19 cellular contexts compared by ENCODE assay signal in the genomic region with DNA sequence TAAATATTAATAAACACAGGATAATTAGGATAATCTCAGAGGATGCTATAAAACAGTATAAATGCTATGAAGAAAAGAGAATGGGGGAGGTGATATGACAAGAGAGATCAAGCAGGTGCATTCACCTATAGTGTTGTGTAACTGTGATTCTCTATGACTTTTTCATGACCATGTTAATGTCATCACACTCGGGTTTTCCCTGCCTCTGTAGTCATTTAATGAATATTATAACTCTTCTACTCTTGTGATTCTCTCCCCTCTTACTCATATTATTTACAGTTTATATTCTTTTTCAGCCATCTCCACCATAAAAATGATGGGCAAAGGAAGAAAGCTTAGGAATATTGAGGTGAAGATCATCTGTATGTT.
"Had no signal": no experiment of that assay in that cellular context is flagged by ENCODE, and none has a peak within 500 bp of the region (broad histone marks: within the 10 kb centered on the region; RNA-seq: fewer than 3 reads in every experiment).

No MANE protein-coding gene starts in this region.

- H3K27me3 Mint-ChIP-seq: activated B cell treated with CpG ODN at 0.5 μM for 24 hours; activated naive CD8-positive, alpha-beta T cell treated with anti-CD3 and anti-CD28 coated beads for 36 hours; effector memory CD8-positive, alpha-beta T cell; naive thymus-derived CD4-positive, alpha-beta T cell had no signal

- H3K79me2 ChIP-seq: hepatocyte had no signal

- H3K27ac ChIP-seq: hepatocyte had no signal

- H3K9me3 Mint-ChIP-seq: activated B cell treated with CpG ODN at 0.5 μM for 24 hours; activated naive CD8-positive, alpha-beta T cell treated with anti-CD3 and anti-CD28 coated beads for 36 hours; activated T-cell treated with anti-CD3 and anti-CD28 coated beads, Interleukin-2, amount 50 U/mL, for 4 hours; effector memory CD8-positive, alpha-beta T cell had no signal

- H3K9me3 ChIP-seq: mucosa of descending colon, upper lobe of left lung had no signal

- H3K4me3 Mint-ChIP-seq: activated B cell treated with CpG ODN at 0.5 μM for 24 hours; activated naive CD8-positive, alpha-beta T cell treated with anti-CD3 and anti-CD28 coated beads for 36 hours; activated T-cell treated with anti-CD3 and anti-CD28 coated beads, Interleukin-2, amount 50 U/mL, for 4 hours; effector memory CD8-positive, alpha-beta T cell; naive thymus-derived CD4-positive, alpha-beta T cell had no signal

- H3K36me3 ChIP-seq: upper lobe of left lung had no signal

- DNase-seq: activated B cell treated with CpG ODN at 0.5 μM for 24 hours; activated gamma-delta T cell; activated naive CD8-positive, alpha-beta T cell treated with anti-CD3 and anti-CD28 coated beads for 36 hours; activated T-cell treated with anti-CD3 and anti-CD28 coated beads, Interleukin-2, amount 50 U/mL, for 4 hours; amygdala; effector memory CD8-positive, alpha-beta T cell; erythroblast; islet precursor cell; mucosa of descending colon; naive thymus-derived CD4-positive, alpha-beta T cell; posterior cingulate gyrus; retina; stimulated activated CD4-positive, alpha-beta T cell treated with anti-CD3 and anti-CD28 coated beads, Interleukin-15, amount 100 ng/mL, for 24 hours; stimulated activated CD4-positive, alpha-beta T cell treated with anti-CD3 and anti-CD28 coated beads, Interleukin-4, amount 100 ng/mL, for 1 hour; stimulated activated naive CD4-positive, alpha-beta T cell treated with Interleukin-2 at 50 U/mL for 16 hours; SW 1271; upper lobe of left lung had no signal

- H2AFZ ChIP-seq: hepatocyte had no signal

- H3K27me3 ChIP-seq: hepatocyte, upper lobe of left lung had no signal

- H3K27ac Mint-ChIP-seq: activated B cell treated with CpG ODN at 0.5 μM for 24 hours; activated naive CD8-positive, alpha-beta T cell treated with anti-CD3 and anti-CD28 coated beads for 36 hours; naive thymus-derived CD4-positive, alpha-beta T cell had no signal

- H3K36me3 Mint-ChIP-seq: activated naive CD8-positive, alpha-beta T cell treated with anti-CD3 and anti-CD28 coated beads for 36 hours had no signal

- H3K4me2 ChIP-seq: hepatocyte had no signal

- H3K4me3 ChIP-seq: hepatocyte, mucosa of descending colon, upper lobe of left lung had no signal

- ATAC-seq: effector memory CD8-positive, alpha-beta T cell; left lobe of liver; mucosa of descending colon; naive thymus-derived CD4-positive, alpha-beta T cell had no signal
